In the genomic region with DNA sequence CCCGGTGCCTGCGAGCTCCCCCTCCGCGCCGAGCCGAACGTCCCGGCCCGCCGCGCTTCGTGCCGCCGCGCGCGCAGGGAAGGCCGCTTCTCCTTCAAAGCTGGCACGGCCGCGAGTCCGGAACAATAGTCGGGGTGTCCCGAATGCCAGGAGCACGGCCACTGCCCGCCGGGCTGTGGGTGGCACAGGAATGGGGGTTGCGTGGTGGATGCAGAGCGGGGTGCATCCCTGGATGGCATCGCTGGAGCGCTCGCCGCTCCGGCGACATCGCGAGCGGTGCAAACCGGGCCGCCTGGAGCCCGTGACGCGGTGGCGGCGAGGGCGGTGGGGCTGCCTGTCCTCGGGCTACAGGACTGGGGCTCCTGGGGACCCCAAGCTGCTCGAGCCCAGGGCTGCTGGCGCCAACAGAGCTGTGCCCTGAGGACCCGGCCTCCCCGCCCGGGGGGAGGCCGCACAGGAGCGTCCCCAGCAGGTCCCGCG, we compare ENCODE assay signal across 8 cellular contexts. TPM values are rescaled to one million over a fixed set of nuclear protein-coding genes. Genes with fewer than 3 reads are reported as not detected.
A peak's percentile ranks its signal among the peaks of the same experiment; 100 is the strongest.
DNase-seq lines count a peak whose midpoint lies in the region; TF ChIP-seq lines count a peak whose summit lies in the region.

No MANE protein-coding gene starts in this region.

- H2AFZ ChIP-seq in SK-N-SH (ENCODE audit: low read depth), result peak overlapping the region; percentile 94

- no peak overlapping the region for H3K27ac Mint-ChIP-seq in nephron

- no CpG with 5 or more reads among the region's 56 CpGs for whole genome bisulfite sequencing in SK-N-SH (ENCODE audit: low lambda C conversion rate)

- peaks cover 80% of the 10 kb centered on the region for H3K27me3 ChIP-seq in SK-N-SH (ENCODE audit: insufficient read depth)

- H3K36me3 Mint-ChIP-seq in nephron (ENCODE audit: low read depth), result no peaks in the 10 kb centered on the region

- H3K4me1 ChIP-seq in SK-N-SH (ENCODE audit: control insufficient read depth in 1 of 2, insufficient read depth in 2 of 2, low read depth in 1 of 2, low read length in 1 of 2), result peaks cover 0 to 12% of the 10 kb centered on the region in 2 experiments; a peak in 1 of 4 replicates

- H3K9me2 ChIP-seq in SK-N-SH, result no peaks in the 10 kb centered on the region

- peaks cover 91% of the 10 kb centered on the region for H3K27me3 Mint-ChIP-seq in nephron (ENCODE audit: low read depth)

- CTCF ChIA-PET in SK-N-SH (lab: Yijun Ruan, JAX), result interaction anchor here (1.2 kb wide), 1 partner anchor 12 kb away, joined by 3 read pairs; no protein-coding TSS in a partner anchor

- no peak overlapping the region for H3K27ac ChIP-seq in SK-N-SH (ENCODE audit: low read depth in 2 of 2, low read length in 1 of 2)

- no peak for TF ChIP-seq POLR2A in erythroblast (IDR thresholded peaks at IDR 0.05; ENCODE audit: low read length)

- peaks cover 8% of the 10 kb centered on the region for H3F3A ChIP-seq in SK-N-SH (replicated peaks; ENCODE audit: insufficient read depth)

- H3K4me2 ChIP-seq in SK-N-SH, result peak overlapping the region; percentile 93

- H3K4me1 Mint-ChIP-seq in nephron, result peaks cover 30% of the 10 kb centered on the region

- no peak for TF ChIP-seq CTCF in GM13977 (IDR thresholded peaks at IDR 0.05; ENCODE audit: extremely low read depth, insufficient read depth, missing control alignments)
- TF ChIP-seq CTCF in HFF-Myc (IDR thresholded peaks at IDR 0.05; ENCODE audit: low read depth, low read length, missing control alignments), result no peak
- no peak for TF ChIP-seq CTCF in SK-N-SH (IDR thresholded peaks at IDR 0.05)
- TF ChIP-seq CTCF in nephron (IDR thresholded peaks at IDR 0.05; ENCODE audit: unreplicated experiment in 3 of 3), result no peak

- no peaks in the 10 kb centered on the region for H4K20me1 ChIP-seq in SK-N-SH (ENCODE audit: insufficient read depth)

- H3K9me3 ChIP-seq in SK-N-SH, result no peaks in the 10 kb centered on the region

- H3K9me3 Mint-ChIP-seq in nephron, result no peaks in the 10 kb centered on the region

- H3K4me3 Mint-ChIP-seq in nephron, result peak overlapping the region; percentile 76 to 95 (median 91)

- TF ChIP-seq RAD21 in SK-N-SH (IDR thresholded peaks at IDR 0.05; ENCODE audit: low read length), result no peak

- peak; percentile 60 for DNase-seq in GM13977 (ENCODE audit: low spot score)
- DNase-seq in HFF-Myc (ENCODE audit: extremely low read depth, low read depth), result no peak
- DNase-seq in SK-N-SH, result peak; percentile 66
- DNase-seq in erythroblast (lab: John Stamatoyannopoulos, UW), result peak; percentile 46 to 54
- DNase-seq in NCI-H187 treated with DMSO at 0.1 percent for 48 hours (lab: John Stamatoyannopoulos, UW), result no peak
- DNase-seq in NCI-H1048 (lab: John Stamatoyannopoulos, UW), result no peak
- DNase-seq in AML-193 (lab: John Stamatoyannopoulos, UW), result no peak

- H3K9ac ChIP-seq in SK-N-SH, result peak overlapping the region; percentile 43; the same call in 1 of the 2 replicates

- POLR2A ChIA-PET in SK-N-SH (lab: Yijun Ruan, JAX), result no interaction called here

- H3K4me3 ChIP-seq in HFF-Myc (replicated peaks; ENCODE audit: low read depth, low read length) (peak overlapping the region; percentile 67), SK-N-SH (ENCODE audit: low read depth in 2 of 2, low read length in 1 of 2) (peak overlapping the region; percentile 65 to 87)

- TF ChIP-seq EP300 in SK-N-SH (IDR thresholded peaks at IDR 0.05; ENCODE audit: borderline replicate concordance in 1 of 2, low read depth in 1 of 2, low read length in 1 of 2), result no peak

- in situ Hi-C loops in GM13977 (cut with MboI; ENCODE audit: low pct_unique_long_range_greater_than_20kb, low sequenced_read_pairs, unreplicated experiment), result no loop called here

- H3K79me2 ChIP-seq in SK-N-SH (ENCODE audit: insufficient read depth), result no peaks in the 10 kb centered on the region

- no peaks in the 10 kb centered on the region for H3K36me3 ChIP-seq in SK-N-SH (replicated peaks in 1 of 2; ENCODE audit: control insufficient read depth in 1 of 2, insufficient read depth in 2 of 2, low read length in 1 of 2)

TF ChIP-seq in SK-N-SH, 30 proteins besides CTCF, POLR2A, EP300 and RAD21:
- no peak for TF ChIP-seq EZH2phosphoT487 (IDR thresholded peaks at IDR 0.05; ENCODE audit: borderline replicate concordance, low read depth)
- no peak for TF ChIP-seq JUND (IDR thresholded peaks at IDR 0.05)
- TF ChIP-seq TCF12 (IDR thresholded peaks at IDR 0.05), result no peak
- no peak for TF ChIP-seq YY1 (IDR thresholded peaks at IDR 0.05; ENCODE audit: low read depth)
- TF ChIP-seq GABPA (IDR thresholded peaks at IDR 0.05; ENCODE audit: low read depth), result no peak
- TF ChIP-seq RFX5 (IDR thresholded peaks at IDR 0.05; ENCODE audit: low read length), result no peak

RNA-seq across cellular contexts. Expression of a gene that starts 1.1 kb away (rescaled TPM):
- 0.06 and 0.13 TPM in 2 replicates for polyA plus RNA-seq in SK-N-SH (2012; rRNA removed)
- polyA plus RNA-seq in SK-N-SH (2012; cell fraction: cytosol; rRNA removed), result 0.10 and 0.17 TPM in 2 replicates
- 0.30 and 0.55 TPM in 2 replicates for polyA plus RNA-seq in SK-N-SH (2012; cell fraction: nucleus; rRNA removed)

Comparison
In these comparisons a context has a peak if more than half of its experiments do, and no peak if none do; other contexts are left out.
1. DNase-seq: peak in GM13977 (single experiment), SK-N-SH (single experiment) and erythroblast (2 of 2); none in HFF-Myc (single experiment), NCI-H187 treated with DMSO at 0.1 percent for 48 hours (single experiment), NCI-H1048 (single experiment) and AML-193 (0 of 2).